Comparison of ENCODE assay signal across 1 cellular context in the genomic region with DNA sequence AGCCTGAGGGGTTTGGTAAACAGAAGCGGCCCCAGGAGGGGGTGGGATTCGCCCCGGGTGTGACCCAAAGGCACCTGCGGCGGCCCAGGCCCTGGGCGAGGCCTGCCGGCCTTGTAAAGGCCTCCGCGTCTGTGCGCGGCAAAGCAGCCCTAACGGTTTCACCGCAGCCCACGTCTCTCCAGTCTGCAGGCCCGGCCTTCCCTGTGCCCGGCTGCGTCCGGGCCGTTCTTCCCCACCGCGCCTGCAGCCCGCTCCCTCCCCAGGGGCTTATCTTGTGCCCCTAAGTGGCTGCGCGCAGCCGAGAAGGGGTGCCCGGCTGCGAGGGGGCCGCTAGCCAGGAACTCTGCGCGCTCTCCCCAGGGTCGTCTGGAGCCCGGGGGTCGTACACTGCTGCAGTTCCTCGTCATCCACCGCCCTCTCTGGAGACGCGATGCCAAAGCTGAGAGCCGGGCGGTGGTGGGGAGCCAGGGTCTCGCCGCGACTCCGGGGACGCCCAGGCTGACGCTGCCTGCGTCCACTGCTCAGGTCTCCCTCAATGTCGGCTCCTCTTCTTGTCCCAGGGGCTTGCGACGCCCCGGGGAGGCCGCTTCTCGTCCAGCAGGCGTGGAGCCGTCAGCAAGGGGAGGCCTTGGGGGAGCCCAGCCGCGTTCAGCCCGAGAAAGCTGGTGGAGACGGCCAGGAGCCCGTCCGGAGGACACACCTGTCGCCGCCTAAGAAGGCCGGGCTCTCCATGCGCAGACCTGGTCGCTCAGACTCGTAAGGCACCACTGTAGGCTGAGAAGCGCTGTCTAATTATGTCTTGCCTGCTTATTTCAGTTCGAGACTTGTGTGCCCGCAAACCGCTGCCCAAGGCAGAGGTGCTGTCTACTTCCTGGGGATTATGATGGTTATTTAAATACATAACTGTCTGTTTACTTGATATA.
TF ChIP-seq lines count a peak whose summit lies in the region.

No MANE protein-coding gene starts in this region.

TF ChIP-seq in H1, 55 proteins besides CTCF, POLR2A, EP300 and RAD21 (continued from another document):
- TF ChIP-seq, protein P1, sequence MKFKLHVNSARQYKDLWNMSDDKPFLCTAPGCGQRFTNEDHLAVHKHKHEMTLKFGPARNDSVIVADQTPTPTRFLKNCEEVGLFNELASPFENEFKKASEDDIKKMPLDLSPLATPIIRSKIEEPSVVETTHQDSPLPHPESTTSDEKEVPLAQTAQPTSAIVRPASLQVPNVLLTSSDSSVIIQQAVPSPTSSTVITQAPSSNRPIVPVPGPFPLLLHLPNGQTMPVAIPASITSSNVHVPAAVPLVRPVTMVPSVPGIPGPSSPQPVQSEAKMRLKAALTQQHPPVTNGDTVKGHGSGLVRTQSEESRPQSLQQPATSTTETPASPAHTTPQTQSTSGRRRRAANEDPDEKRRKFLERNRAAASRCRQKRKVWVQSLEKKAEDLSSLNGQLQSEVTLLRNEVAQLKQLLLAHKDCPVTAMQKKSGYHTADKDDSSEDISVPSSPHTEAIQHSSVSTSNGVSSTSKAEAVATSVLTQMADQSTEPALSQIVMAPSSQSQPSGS (IDR thresholded peaks at IDR 0.05; ENCODE audit: low read length), result no peak
- peak; percentile 62; the same call in 1 of the 2 replicates for TF ChIP-seq RBBP5 (IDR thresholded peaks at IDR 0.05; ENCODE audit: borderline replicate concordance, low read depth, low read length)
- TF ChIP-seq BACH1 (IDR thresholded peaks at IDR 0.05; ENCODE audit: low read length), result no peak
- TF ChIP-seq CBX8 (IDR thresholded peaks at IDR 0.05; ENCODE audit: borderline replicate concordance, low read depth, low read length), result peak; percentile 41; the same call in 1 of the 2 replicates
- TF ChIP-seq MAFK (IDR thresholded peaks at IDR 0.05; ENCODE audit: low read depth, low read length), result no peak
- peak; percentile 18; the same call in 1 of the 2 replicates for TF ChIP-seq YY1 (IDR thresholded peaks at IDR 0.05; ENCODE audit: low read depth, low read length)
- TF ChIP-seq, protein P2, sequence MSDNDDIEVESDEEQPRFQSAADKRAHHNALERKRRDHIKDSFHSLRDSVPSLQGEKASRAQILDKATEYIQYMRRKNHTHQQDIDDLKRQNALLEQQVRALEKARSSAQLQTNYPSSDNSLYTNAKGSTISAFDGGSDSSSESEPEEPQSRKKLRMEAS (IDR thresholded peaks at IDR 0.05), result peak; percentile 19
- 0 out of 2 replicates have a peak, but pooled peaks have one; percentile 5 for TF ChIP-seq PHF8 (conservative IDR thresholded peaks at IDR 0.05; ENCODE audit: low read depth, low read length)
- TF ChIP-seq HDAC2 (IDR thresholded peaks at IDR 0.05; ENCODE audit: borderline replicate concordance in 1 of 2, low read depth in 2 of 2, low read length in 2 of 2), result 0 out of 4 replicates have a peak, but pooled peaks of 1 of the 2 experiments have one; percentile 45
- TF ChIP-seq KDM4A (IDR thresholded peaks at IDR 0.05; ENCODE audit: low read depth, low read length, severe bottlenecking), result peak; percentile 97
- peak; percentile 89 for TF ChIP-seq SUZ12 (IDR thresholded peaks at IDR 0.05; ENCODE audit: low read length)
